ENCODE assay signal across 16 cellular contexts in genomic region chr3:176147251-176147650, GRCh38.
A peak's percentile ranks its signal among the peaks of the same experiment; 100 is the strongest.
DNase-seq lines count a peak whose midpoint lies in the region; ATAC-seq lines count a peak whose summit lies in the region.
"Had no signal": no experiment of that assay in that cellular context is flagged by ENCODE, and none has a peak within 500 bp of the region (broad histone marks: within the 10 kb centered on the region; RNA-seq: fewer than 3 reads in every experiment).

No MANE protein-coding gene starts in this region.

- no peak overlapping the region for H3K4me3 Mint-ChIP-seq in T-helper 2 cell treated with Interferon-gamma antibody and Interleukin-4, amounts not matched to agents 5 μg/mL and 100 μg/mL, for 36 hours
- no peak overlapping the region for H3K4me3 Mint-ChIP-seq in activated T-helper 1 cell treated with anti-CD3 and anti-CD28 coated beads, Interleukin-12 subunit alpha, Interleukin-12 subunit beta, Interleukin-2, Interleukin-4 antibody, amounts not matched to agents 30 ng/mL and 10 ng/mL and 1 ng/mL, durations not matched to agents 14 hours and 24 hours and 36 hours

- no peaks in the 10 kb centered on the region for H3K4me1 Mint-ChIP-seq in T-helper 2 cell treated with Interferon-gamma antibody and Interleukin-4, amounts not matched to agents 5 μg/mL and 100 μg/mL, for 36 hours (ENCODE audit: low read depth)
- no peaks in the 10 kb centered on the region for H3K4me1 Mint-ChIP-seq in activated T-helper 1 cell treated with anti-CD3 and anti-CD28 coated beads, Interleukin-12 subunit alpha, Interleukin-12 subunit beta, Interleukin-2, Interleukin-4 antibody, amounts not matched to agents 30 ng/mL and 10 ng/mL and 1 ng/mL, durations not matched to agents 14 hours and 24 hours and 36 hours (ENCODE audit: low read depth)

- peaks cover 4% of the 10 kb centered on the region for H3K9me3 Mint-ChIP-seq in T-helper 2 cell treated with Interferon-gamma antibody and Interleukin-4, amounts not matched to agents 5 μg/mL and 100 μg/mL, for 36 hours
- peaks cover 3% of the 10 kb centered on the region for H3K9me3 Mint-ChIP-seq in activated T-helper 1 cell treated with anti-CD3 and anti-CD28 coated beads, Interleukin-12 subunit alpha, Interleukin-12 subunit beta, Interleukin-2, Interleukin-4 antibody, amounts not matched to agents 30 ng/mL and 10 ng/mL and 1 ng/mL, durations not matched to agents 14 hours and 24 hours and 36 hours

- H3K27me3 Mint-ChIP-seq in T-helper 2 cell treated with Interferon-gamma antibody and Interleukin-4, amounts not matched to agents 5 μg/mL and 100 μg/mL, for 36 hours (ENCODE audit: low read depth), result no peaks in the 10 kb centered on the region
- H3K27me3 Mint-ChIP-seq in activated T-helper 1 cell treated with anti-CD3 and anti-CD28 coated beads, Interleukin-12 subunit alpha, Interleukin-12 subunit beta, Interleukin-2, Interleukin-4 antibody, amounts not matched to agents 30 ng/mL and 10 ng/mL and 1 ng/mL, durations not matched to agents 14 hours and 24 hours and 36 hours (ENCODE audit: insufficient read depth), result no peaks in the 10 kb centered on the region

- H3K36me3 Mint-ChIP-seq in T-helper 2 cell treated with Interferon-gamma antibody and Interleukin-4, amounts not matched to agents 5 μg/mL and 100 μg/mL, for 36 hours (ENCODE audit: low read depth), result no peaks in the 10 kb centered on the region
- H3K36me3 Mint-ChIP-seq in activated T-helper 1 cell treated with anti-CD3 and anti-CD28 coated beads, Interleukin-12 subunit alpha, Interleukin-12 subunit beta, Interleukin-2, Interleukin-4 antibody, amounts not matched to agents 30 ng/mL and 10 ng/mL and 1 ng/mL, durations not matched to agents 14 hours and 24 hours and 36 hours (ENCODE audit: low read depth), result no peaks in the 10 kb centered on the region

- no peak overlapping the region for H3K27ac Mint-ChIP-seq in T-helper 2 cell treated with Interferon-gamma antibody and Interleukin-4, amounts not matched to agents 5 μg/mL and 100 μg/mL, for 36 hours
- H3K27ac Mint-ChIP-seq in activated T-helper 1 cell treated with anti-CD3 and anti-CD28 coated beads, Interleukin-12 subunit alpha, Interleukin-12 subunit beta, Interleukin-2, Interleukin-4 antibody, amounts not matched to agents 30 ng/mL and 10 ng/mL and 1 ng/mL, durations not matched to agents 14 hours and 24 hours and 36 hours, result no peak overlapping the region

- peak; percentile 95 for DNase-seq in NCI-H1092 (lab: John Stamatoyannopoulos, UW)
- peak; percentile 95 for DNase-seq in NCI-H2107 treated with DMSO at 0.1 percent for 48 hours (lab: John Stamatoyannopoulos, UW; ENCODE audit: unreplicated experiment)
- DNase-seq in SHP77 treated with DMSO at 0.1 percent for 48 hours (lab: John Stamatoyannopoulos, UW), result peak; percentile 99
- peak; percentile 65 for DNase-seq in putamen (ENCODE audit: low spot score)
- no peak for DNase-seq in T-helper 2 cell treated with Interferon-gamma antibody and Interleukin-4, amounts not matched to agents 5 μg/mL and 100 μg/mL, for 36 hours (ENCODE audit: low spot score)
- no peak for DNase-seq in NOMO-1 treated with dmso at 0.1 percent for 144 hours (lab: John Stamatoyannopoulos, UW; ENCODE audit: unreplicated experiment)
- no peak for DNase-seq in Right ventricle myocardium inferior (ENCODE audit: missing footprints)
- DNase-seq in activated T-helper 1 cell treated with anti-CD3 and anti-CD28 coated beads, Interleukin-12 subunit alpha, Interleukin-12 subunit beta, Interleukin-2, Interleukin-4 antibody, amounts not matched to agents 30 ng/mL and 10 ng/mL and 1 ng/mL, durations not matched to agents 14 hours and 24 hours and 36 hours (ENCODE audit: low spot score), result no peak
- DNase-seq: activated effector memory CD4-positive, alpha-beta T cell treated with anti-CD3 and anti-CD28 coated beads, Interleukin-2, amount 50 U/mL, for 16 hours; cortex of kidney; heart left ventricle; MV-4-11; OCI-M1; pancreas; stimulated activated naive CD8-positive, alpha-beta T cell treated with anti-CD3 and anti-CD28 coated beads, Interleukin-15, Interleukin-2, amounts not matched to agents 100 U/mL and 50 U/mL, for 24 hours; WERI-Rb-1 had no signal

- intact Hi-C loops in Right ventricle myocardium inferior (cut with DNase I), result no loop called here
- intact Hi-C loops in activated T-helper 1 cell treated with anti-CD3 and anti-CD28 coated beads, Interleukin-12 subunit alpha, Interleukin-12 subunit beta, Interleukin-2, Interleukin-4 antibody, amounts not matched to agents 30 ng/mL and 10 ng/mL and 1 ng/mL, durations not matched to agents 14 hours and 24 hours and 36 hours (cut with micrococcal nuclease), result no loop called here

- ATAC-seq in Right ventricle myocardium inferior, result no peak
- ATAC-seq: heart left ventricle; pancreas; stimulated activated naive CD8-positive, alpha-beta T cell treated with anti-CD3 and anti-CD28 coated beads, Interleukin-15, Interleukin-2, amounts not matched to agents 100 U/mL and 50 U/mL, for 24 hours had no signal

Comparison
In these comparisons a context has a peak if more than half of its experiments do, and no peak if none do; other contexts are left out.
1. DNase-seq: peak in NCI-H1092 (single experiment), NCI-H2107 treated with DMSO at 0.1 percent for 48 hours (single experiment), SHP77 treated with DMSO at 0.1 percent for 48 hours (single experiment) and putamen (single experiment); none in T-helper 2 cell treated with Interferon-gamma antibody and Interleukin-4, amounts not matched to agents 5 μg/mL and 100 μg/mL, for 36 hours (single experiment), NOMO-1 treated with dmso at 0.1 percent for 144 hours (single experiment), Right ventricle myocardium inferior (single experiment) and activated T-helper 1 cell treated with anti-CD3 and anti-CD28 coated beads, Interleukin-12 subunit alpha, Interleukin-12 subunit beta, Interleukin-2, Interleukin-4 antibody, amounts not matched to agents 30 ng/mL and 10 ng/mL and 1 ng/mL, durations not matched to agents 14 hours and 24 hours and 36 hours (single experiment).